In the genomic region with DNA sequence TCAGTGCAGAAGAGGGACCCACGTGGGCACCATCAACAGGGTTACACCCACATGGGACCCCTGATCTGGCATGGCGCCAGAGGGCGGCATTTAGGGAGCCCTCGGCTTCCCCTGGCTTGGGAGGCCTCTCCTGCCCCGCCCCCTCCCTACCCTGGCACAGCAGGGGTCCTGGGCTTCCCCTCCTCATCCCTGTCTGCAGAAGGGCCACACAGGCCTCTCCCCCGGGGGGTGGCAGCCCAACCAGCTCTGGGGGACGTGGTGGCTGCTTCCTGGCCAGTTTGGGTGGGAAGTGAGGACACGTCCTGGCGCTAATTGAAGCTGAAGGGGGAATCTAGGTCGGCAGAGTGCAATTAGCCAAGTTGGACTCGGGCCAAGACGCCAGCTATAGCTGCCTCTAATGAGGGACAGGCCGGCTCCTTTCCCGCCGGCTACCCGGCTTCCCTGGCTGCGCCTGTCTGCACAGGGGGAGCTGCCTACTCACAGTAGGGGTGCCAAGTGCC, we compare ENCODE assay signal across 11 cellular contexts.
DNase-seq lines count a peak whose midpoint lies in the region; ATAC-seq and TF ChIP-seq lines count a peak whose summit lies in the region.
"Had no signal": no experiment of that assay in that cellular context is flagged by ENCODE, and none has a peak within 500 bp of the region (broad histone marks: within the 10 kb centered on the region; RNA-seq: fewer than 3 reads in every experiment).

No MANE protein-coding gene starts in this region.

- peaks cover 11% of the 10 kb centered on the region; the same call in 1 of the 2 replicates for H3K36me3 ChIP-seq in BE2C

- peaks cover 26% of the 10 kb centered on the region for H3K4me1 ChIP-seq in BE2C

- ATAC-seq in SK-N-SH treated with all-trans-retinoic acid at 6 μM for 48 hours: peak; percentile 42
- ATAC-seq in HG03159 (IDR thresholded peaks at IDR 0.05; ENCODE audit: unreplicated experiment): no peak
- no peak for ATAC-seq in GM19324 (IDR thresholded peaks at IDR 0.05; ENCODE audit: low FRiP score, unreplicated experiment)
- ATAC-seq: natural killer cell had no signal

- no peak for TF ChIP-seq CTCF in BE2C (IDR thresholded peaks at IDR 0.05; ENCODE audit: low read depth, low read length)

- H3K9me3 ChIP-seq in BE2C: no peaks in the 10 kb centered on the region

- H3K27me3 ChIP-seq in BE2C: no peaks in the 10 kb centered on the region

- DNase-seq in BE2C: peak; percentile 72
- DNase-seq in NCI-H1417 (lab: John Stamatoyannopoulos, UW): peak; percentile 5 to 93 (median 84)
- DNase-seq in medulla oblongata (ENCODE audit: extremely low spot score): peak; percentile 19
- DNase-seq in activated CD8-positive, alpha-beta memory T cell treated with anti-CD3 and anti-CD28 coated beads, Interleukin-2, amount 50 U/mL, for 48 hours: no peak
- DNase-seq in mucosa of gallbladder (ENCODE audit: low spot score): no peak
- DNase-seq: HFFc6; natural killer cell; stimulated activated CD4-positive, alpha-beta T cell treated with anti-CD3 and anti-CD28 coated beads, Interleukin-1b, Interleukin-23, amount 100 ng/mL, for 48 hours had no signal

- H3K4me3 ChIP-seq in BE2C (ENCODE audit: low read depth, low read length): no peak overlapping the region

TF ChIP-seq in SK-N-SH treated with all-trans-retinoic acid at 6 μM for 48 hours, 23 proteins besides CTCF, POLR2A, EP300 and RAD21:
- no peak for TF ChIP-seq ZFP30 (CRISPR knock-in tag; IDR thresholded peaks at IDR 0.05)
- TF ChIP-seq, protein P1, sequence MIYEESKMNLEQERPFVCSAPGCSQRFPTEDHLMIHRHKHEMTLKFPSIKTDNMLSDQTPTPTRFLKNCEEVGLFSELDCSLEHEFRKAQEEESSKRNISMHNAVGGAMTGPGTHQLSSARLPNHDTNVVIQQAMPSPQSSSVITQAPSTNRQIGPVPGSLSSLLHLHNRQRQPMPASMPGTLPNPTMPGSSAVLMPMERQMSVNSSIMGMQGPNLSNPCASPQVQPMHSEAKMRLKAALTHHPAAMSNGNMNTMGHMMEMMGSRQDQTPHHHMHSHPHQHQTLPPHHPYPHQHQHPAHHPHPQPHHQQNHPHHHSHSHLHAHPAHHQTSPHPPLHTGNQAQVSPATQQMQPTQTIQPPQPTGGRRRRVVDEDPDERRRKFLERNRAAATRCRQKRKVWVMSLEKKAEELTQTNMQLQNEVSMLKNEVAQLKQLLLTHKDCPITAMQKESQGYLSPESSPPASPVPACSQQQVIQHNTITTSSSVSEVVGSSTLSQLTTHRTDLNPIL (CRISPR knock-in tag; IDR thresholded peaks at IDR 0.05; ENCODE audit: low read depth): no peak
- TF ChIP-seq PATZ1 (CRISPR knock-in tag; IDR thresholded peaks at IDR 0.05; ENCODE audit: borderline replicate concordance): no peak

Comparison
In these comparisons a context has a peak if more than half of its experiments do, and no peak if none do; other contexts are left out.
1. DNase-seq: peak in BE2C (single experiment), NCI-H1417 (3 of 3) and medulla oblongata (single experiment); none in activated CD8-positive, alpha-beta memory T cell treated with anti-CD3 and anti-CD28 coated beads, Interleukin-2, amount 50 U/mL, for 48 hours (single experiment) and mucosa of gallbladder (single experiment).